11 cellular contexts compared by ENCODE assay signal in the genomic region with DNA sequence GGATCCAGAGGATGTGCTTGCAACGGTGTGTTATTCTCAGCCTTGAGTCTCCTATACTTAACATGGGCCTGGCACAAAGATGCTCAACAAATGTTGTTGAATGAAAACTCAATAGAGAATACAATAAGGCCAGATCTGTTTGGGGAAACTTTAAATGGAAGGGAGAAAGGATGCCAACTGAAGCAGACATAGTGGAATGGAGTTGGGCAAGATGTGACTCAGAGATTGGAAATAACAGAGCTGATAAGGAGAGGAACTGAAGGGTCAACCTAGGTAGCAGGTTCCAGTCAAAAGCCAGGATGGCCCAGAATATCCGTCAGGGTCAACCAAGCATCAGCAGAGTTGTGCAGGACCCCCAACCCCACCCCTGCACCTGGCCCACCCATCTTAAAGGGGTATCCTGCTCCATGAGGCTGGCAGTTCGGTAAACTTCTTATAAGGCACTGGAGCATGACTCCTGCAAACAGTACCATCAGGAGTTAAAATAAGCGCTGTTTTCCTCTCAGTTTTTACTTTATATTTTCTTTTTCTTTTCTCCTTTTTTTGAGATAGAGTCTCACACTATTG. TPM values are rescaled to one million over a fixed set of nuclear protein-coding genes. Genes with fewer than 3 reads are reported as not detected.
DNase-seq lines count a peak whose midpoint lies in the region; ATAC-seq and TF ChIP-seq lines count a peak whose summit lies in the region.
"Had no signal": no experiment of that assay in that cellular context is flagged by ENCODE, and none has a peak within 500 bp of the region (broad histone marks: within the 10 kb centered on the region; RNA-seq: fewer than 3 reads in every experiment).

No MANE protein-coding gene starts in this region.

- no peak for DNase-seq in Caco-2
- no peak for DNase-seq in ascending aorta (ENCODE audit: low spot score in 2 of 2)
- DNase-seq in psoas muscle = no peak
- DNase-seq in stimulated activated CD4-positive, alpha-beta T cell treated with anti-CD3 and anti-CD28 coated beads, Interleukin-2, amount 100 ng/mL, for 48 hours = no peak
- DNase-seq in NCI-H2029 (lab: John Stamatoyannopoulos, UW) = no peak
- DNase-seq: activated effector memory CD4-positive, alpha-beta T cell treated with Interleukin-2 at 50 U/mL for 16 hours; gastrocnemius medialis; left cardiac atrium; stimulated activated naive B cell treated with anti-CD40 and anti-IgM and Interleukin-4, amounts not matched to agents 10 μg/mL and 1 μg/mL and 100 μg/mL, for 72 hours had no signal

- H3K36me3 Mint-ChIP-seq in Caco-2 (ENCODE audit: insufficient read depth, unreplicated experiment) (peaks cover 11% of the 10 kb centered on the region), nephron (ENCODE audit: low read depth) (no peaks in the 10 kb centered on the region)

- H3K4me1 Mint-ChIP-seq in Caco-2 (ENCODE audit: low read depth, unreplicated experiment) (peaks cover 24% of the 10 kb centered on the region), nephron (peaks cover 23% of the 10 kb centered on the region)

- no peaks in the 10 kb centered on the region for H3K9me2 ChIP-seq in Loucy (replicated peaks; ENCODE audit: low read depth, low read length)

- peaks cover 7% of the 10 kb centered on the region; the same call in 1 of the 2 replicates for H3K4me1 ChIP-seq in Caco-2
- peaks cover 24% of the 10 kb centered on the region for H3K4me1 ChIP-seq in Loucy (ENCODE audit: insufficient read depth, low read length, poor library complexity, severe bottlenecking)
- H3K4me1 ChIP-seq in ascending aorta = peaks cover 0 to 18% of the 10 kb centered on the region in 2 donors
- H3K4me1 ChIP-seq in psoas muscle = peaks cover 17% of the 10 kb centered on the region

- POLR2A ChIA-PET in Caco-2 (lab: Charles Lee) = interaction anchor here (3.2 kb wide), 1 partner anchor 103 kb away, joined by 20 read pairs; the partner anchor contains the start of gene TMBIM6

- H3K9me3 ChIP-seq in Caco-2 (no peaks in the 10 kb centered on the region), Loucy (ENCODE audit: insufficient read depth, low read depth, low read length) (no peaks in the 10 kb centered on the region), ascending aorta (no peaks in the 10 kb centered on the region), psoas muscle (no peaks in the 10 kb centered on the region)
- H3K9me3 ChIP-seq: gastrocnemius medialis had no signal

- peak overlapping the region; percentile 93 for H3K4me3 Mint-ChIP-seq in Caco-2 (ENCODE audit: unreplicated experiment)
- peak overlapping the region; percentile 55 to 98 (median 65) for H3K4me3 Mint-ChIP-seq in nephron

- no peak overlapping the region for H2AFZ ChIP-seq in Loucy (ENCODE audit: low read length)

- peak overlapping the region; percentile 87 for H3K4me2 ChIP-seq in Loucy (ENCODE audit: low read depth, low read length, poor library complexity, severe bottlenecking)

- 0 out of 2 replicates have a peak, but pooled peaks cover 6% of the 10 kb centered on the region for H3F3A ChIP-seq in Loucy (ENCODE audit: low read depth)

- WGBS in psoas muscle, 3 donors = 94 to 95% (median 95%) methylated on average over 4 of the region's 4 CpGs

- H3K9ac ChIP-seq in Loucy (ENCODE audit: low read depth, low read length, poor library complexity, severe bottlenecking) = peak overlapping the region; percentile 91

- H3K36me3 ChIP-seq in Caco-2 (ENCODE audit: control insufficient read depth, insufficient read depth, low read length) = no peaks in the 10 kb centered on the region
- H3K36me3 ChIP-seq in Loucy (ENCODE audit: insufficient read depth, low read length) = no peaks in the 10 kb centered on the region
- no peaks in the 10 kb centered on the region for H3K36me3 ChIP-seq in ascending aorta
- no peaks in the 10 kb centered on the region for H3K36me3 ChIP-seq in psoas muscle (ENCODE audit: insufficient read depth in 1 of 2, low read depth in 1 of 2)
- H3K36me3 ChIP-seq: gastrocnemius medialis had no signal

- BruUV-seq in Caco-2 (replicated peaks; lab: Mats Ljungman, UMichigan) = no TSS peak

- H3K27me3 Mint-ChIP-seq in Caco-2 (ENCODE audit: insufficient read depth, unreplicated experiment) = peaks cover 6% of the 10 kb centered on the region
- peaks cover 29% of the 10 kb centered on the region for H3K27me3 Mint-ChIP-seq in nephron (ENCODE audit: low read depth)

- ATAC-seq in psoas muscle = no peak

- H3K27me3 ChIP-seq in Caco-2 (replicated peaks; ENCODE audit: control insufficient read depth, insufficient read depth, low read length) (no peaks in the 10 kb centered on the region), Loucy (ENCODE audit: insufficient read depth, low read length, poor library complexity, severe bottlenecking) (no peaks in the 10 kb centered on the region), ascending aorta (no peaks in the 10 kb centered on the region), psoas muscle (ENCODE audit: insufficient read depth in 3 of 3, low read length in 2 of 3) (peaks cover 0 to 19% (median 3%) of the 10 kb centered on the region in 3 donors)

- TF ChIP-seq CTCF in Caco-2 (IDR thresholded peaks at IDR 0.05; ENCODE audit: insufficient read depth in 1 of 2, low read depth in 1 of 2, low read length in 1 of 2, severe bottlenecking in 1 of 2, unreplicated experiment in 1 of 2) (no peak), Loucy (conservative IDR thresholded peaks at IDR 0.05; ENCODE audit: low read length) (no peak), ascending aorta (IDR thresholded peaks at IDR 0.05) (no peak), nephron (IDR thresholded peaks at IDR 0.05; ENCODE audit: unreplicated experiment in 3 of 3) (no peak), psoas muscle (IDR thresholded peaks at IDR 0.05) (no peak)

- H3K9me3 Mint-ChIP-seq in Caco-2 (ENCODE audit: unreplicated experiment) = no peaks in the 10 kb centered on the region
- no peaks in the 10 kb centered on the region for H3K9me3 Mint-ChIP-seq in nephron
- H3K9me3 Mint-ChIP-seq: stimulated activated naive B cell treated with anti-CD40 and anti-IgM and Interleukin-4, amounts not matched to agents 10 μg/mL and 1 μg/mL and 100 μg/mL, for 72 hours had no signal

- CTCF ChIA-PET in Caco-2 (lab: Charles Lee) = interaction anchor here (0.6 to 2.0 kb wide), 2 partner anchors 84 to 103 kb away, joined by 6 to 12 read pairs; partner anchors contain the start of gene TMBIM6

- peak overlapping the region; percentile 59 for H3K4me3 ChIP-seq in Caco-2 (ENCODE audit: low read depth, low read length)
- H3K4me3 ChIP-seq in Loucy (ENCODE audit: low read length, poor library complexity, severe bottlenecking) = peak overlapping the region; percentile 98
- H3K4me3 ChIP-seq in ascending aorta = no peak overlapping the region
- H3K4me3 ChIP-seq in psoas muscle = no peak overlapping the region

- intact Hi-C loops in Caco-2 (cut with micrococcal nuclease; ENCODE audit: unreplicated experiment) = no loop called here
- intact Hi-C loops in ascending aorta (cut with DNase I) = loop anchor here (1.0 to 10.0 kb wide), 2 partner anchors 16 to 199 kb away; partner anchors contain the start of gene NCKAP5L
- intact Hi-C loops in psoas muscle (cut with DNase I) = no loop called here

- peak overlapping the region; percentile 92 to 93 for H3K27ac ChIP-seq in ascending aorta
- no peak overlapping the region for H3K27ac ChIP-seq in psoas muscle

- no peaks in the 10 kb centered on the region for H4K20me1 ChIP-seq in Loucy (ENCODE audit: insufficient read depth, low read length, poor library complexity, severe bottlenecking)

- H3K27ac Mint-ChIP-seq in Caco-2 (ENCODE audit: unreplicated experiment) (no peak overlapping the region), nephron (peak overlapping the region in 1 of 3 experiments; percentile 98)

- peaks cover 11% of the 10 kb centered on the region; the same call in 1 of the 2 replicates for H3K79me2 ChIP-seq in Loucy (ENCODE audit: insufficient read depth, low read length)

RNA-seq across cellular contexts. Expression of gene BCDIN3D, which starts 1.0 kb away (rescaled TPM):
- total RNA-seq in Caco-2 (2022) (5.7 and 6.6 TPM in 2 replicates), ascending aorta (2.6 TPM), psoas muscle (1 to 10 TPM; 1.6 to 3.5 (median 3.3) TPM)
- 1 to 10 TPM; 1.8 to 9.0 (median 3.1) TPM for polyA plus RNA-seq in psoas muscle

RNA-seq across cellular contexts. Expression of gene NCKAP5L, which starts 15.7 kb away (rescaled TPM):
- total RNA-seq in Caco-2 (2022) (17.8 and 19.5 TPM in 2 replicates), ascending aorta (33.4 TPM), psoas muscle (10 to 100 TPM; 11.7 to 16.5 (median 12.8) TPM)
- 1 to 10 TPM; 6.8 to 7.8 (median 7.1) TPM for polyA plus RNA-seq in psoas muscle

RNA-seq across cellular contexts. Expression of gene FAIM2, which starts 59.7 kb away (rescaled TPM):
- total RNA-seq in Caco-2 (2022) (0.07 and 0.09 TPM in 2 replicates), ascending aorta (0.75 TPM), psoas muscle (1 to 10 TPM in 1 of 4 donors, under 1 TPM in 2, not detected in 1; 0.22 to 1.1 (median 0.58) TPM)
- polyA plus RNA-seq in psoas muscle = under 1 TPM in 2 of 3 donors, not detected in 1; 0.57 to 0.70 TPM

Comparison
In these comparisons a context has a peak if more than half of its experiments do, and no peak if none do; other contexts are left out.
1. H3K4me3 ChIP-seq: peak in Caco-2 (single experiment) and Loucy (single experiment); none in ascending aorta (0 of 2) and psoas muscle (single experiment).